ENCODE assay signal across 25 cellular contexts in the genomic region with DNA sequence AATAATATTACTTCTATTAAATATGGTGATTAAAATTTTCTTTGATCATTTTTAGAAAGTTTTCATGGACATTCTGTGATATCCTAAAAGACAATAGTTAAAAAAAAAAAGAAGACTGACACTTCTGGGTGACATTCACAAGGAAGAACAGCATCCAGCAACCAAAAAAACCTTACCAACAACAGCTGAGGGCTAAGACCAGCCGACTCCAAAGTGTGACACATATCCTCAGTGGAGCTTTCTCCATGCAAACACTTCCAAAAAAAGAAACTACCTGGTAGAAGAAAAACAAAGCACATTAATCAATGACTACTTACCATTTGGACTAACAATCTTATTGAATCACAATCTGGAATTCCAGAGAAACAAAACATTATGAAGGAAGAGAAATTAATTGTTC.
"Had no signal": no experiment of that assay in that cellular context is flagged by ENCODE, and none has a peak within 500 bp of the region (broad histone marks: within the 10 kb centered on the region; RNA-seq: fewer than 3 reads in every experiment).

No MANE protein-coding gene starts in this region.

- DNase-seq: activated CD4-positive, alpha-beta T cell treated with anti-CD3 and anti-CD28 coated beads, Interleukin-2, amount 10 ng/mL, durations not matched to agents 7 days and 5 days; activated CD4-positive, CD25-positive, alpha-beta regulatory T cell treated with anti-CD3 and anti-CD28 coated beads, Interleukin-2, amount 50 U/mL, for 72 hours; activated T-cell treated with anti-CD3 and anti-CD28 coated beads, Interleukin-2, amount 50 U/mL, for 1 hour; adrenal gland; effector CD4-positive, alpha-beta T cell; esophagus squamous epithelium; gastrocnemius medialis; hippocampal formation; left ventricle myocardium inferior; midbrain; nephron progenitor cell; stimulated activated CD4-positive, alpha-beta T cell treated with anti-CD3 and anti-CD28 coated beads, Interleukin-2, amount 100 ng/mL, for 48 hours; stimulated activated CD8-positive, alpha-beta memory T cell treated with anti-CD3 and anti-CD28 coated beads, Interleukin-4, amount 100 ng/mL, for 48 hours; stimulated activated naive B cell treated with anti-CD40 and anti-IgM and Interleukin-4, amounts not matched to agents 10 μg/mL and 1 μg/mL and 100 μg/mL, for 72 hours; T-helper 1 cell; WERI-Rb-1 had no signal

- H3K4me3 Mint-ChIP-seq: activated CD4-positive, alpha-beta T cell treated with anti-CD3 and anti-CD28 coated beads, Interleukin-2, amount 10 ng/mL, durations not matched to agents 7 days and 5 days; activated T-helper 17 cell treated with anti-CD3 and anti-CD28 coated beads, Interleukin-2, amount 50 U/mL, for 72 hours; central memory CD8-positive, alpha-beta T cell; nephron progenitor cell; stimulated activated naive B cell treated with anti-CD40 and anti-IgM and Interleukin-4, amounts not matched to agents 10 μg/mL and 1 μg/mL and 100 μg/mL, for 72 hours; type B pancreatic cell had no signal

- H3K4me1 ChIP-seq: adrenal gland, ascending aorta, breast epithelium, esophagus squamous epithelium, gastrocnemius medialis, left ventricle myocardium inferior, vagina had no signal

- H3K27ac Mint-ChIP-seq: activated CD4-positive, alpha-beta T cell treated with anti-CD3 and anti-CD28 coated beads, Interleukin-2, amount 10 ng/mL, durations not matched to agents 7 days and 5 days; activated naive CD4-positive, alpha-beta T cell treated with anti-CD3 and anti-CD28 coated beads, Interleukin-2, amount 50 U/mL, for 72 hours; activated T-helper 17 cell treated with anti-CD3 and anti-CD28 coated beads, Interleukin-2, amount 50 U/mL, for 72 hours; nephron progenitor cell; stimulated activated naive B cell treated with anti-CD40 and anti-IgM and Interleukin-4, amounts not matched to agents 10 μg/mL and 1 μg/mL and 100 μg/mL, for 72 hours; type B pancreatic cell had no signal

- H3K27me3 Mint-ChIP-seq: activated CD4-positive, alpha-beta T cell treated with anti-CD3 and anti-CD28 coated beads, Interleukin-2, amount 10 ng/mL, durations not matched to agents 7 days and 5 days; activated T-helper 17 cell treated with anti-CD3 and anti-CD28 coated beads, Interleukin-2, amount 50 U/mL, for 72 hours; central memory CD8-positive, alpha-beta T cell; stimulated activated naive B cell treated with anti-CD40 and anti-IgM and Interleukin-4, amounts not matched to agents 10 μg/mL and 1 μg/mL and 100 μg/mL, for 72 hours; type B pancreatic cell had no signal

- H3K4me3 ChIP-seq: adrenal gland, ascending aorta, breast epithelium, esophagus squamous epithelium, gastrocnemius medialis, left ventricle myocardium inferior, thoracic aorta, vagina had no signal

- H3K9me3 ChIP-seq: adrenal gland, ascending aorta, breast epithelium, esophagus squamous epithelium, gastrocnemius medialis, thoracic aorta, vagina had no signal

- H3K27me3 ChIP-seq: adrenal gland, ascending aorta, breast epithelium, esophagus squamous epithelium, gastrocnemius medialis, vagina had no signal

- H3K27ac ChIP-seq: adrenal gland, ascending aorta, breast epithelium, esophagus squamous epithelium, gastrocnemius medialis, left ventricle myocardium inferior, thoracic aorta, vagina, WERI-Rb-1 had no signal

- H3K4me1 Mint-ChIP-seq: activated CD4-positive, alpha-beta T cell treated with anti-CD3 and anti-CD28 coated beads, Interleukin-2, amount 10 ng/mL, durations not matched to agents 7 days and 5 days; activated T-helper 17 cell treated with anti-CD3 and anti-CD28 coated beads, Interleukin-2, amount 50 U/mL, for 72 hours; nephron progenitor cell had no signal

- ATAC-seq: activated naive CD4-positive, alpha-beta T cell treated with anti-CD3 and anti-CD28 coated beads, Interleukin-2, amount 50 U/mL, for 72 hours; activated T-helper 17 cell treated with anti-CD3 and anti-CD28 coated beads, Interleukin-2, amount 50 U/mL, for 72 hours; gastrocnemius medialis; sciatic nerve; stimulated activated naive B cell treated with anti-CD40 and anti-IgM and Interleukin-4, amounts not matched to agents 10 μg/mL and 1 μg/mL and 100 μg/mL, for 72 hours had no signal

- H3K36me3 ChIP-seq: adrenal gland had no signal

- H3K9me3 Mint-ChIP-seq: activated CD4-positive, alpha-beta T cell treated with anti-CD3 and anti-CD28 coated beads, Interleukin-2, amount 10 ng/mL, durations not matched to agents 7 days and 5 days; activated naive CD4-positive, alpha-beta T cell treated with anti-CD3 and anti-CD28 coated beads, Interleukin-2, amount 50 U/mL, for 72 hours; activated T-helper 17 cell treated with anti-CD3 and anti-CD28 coated beads, Interleukin-2, amount 50 U/mL, for 72 hours; central memory CD8-positive, alpha-beta T cell; nephron progenitor cell; stimulated activated naive B cell treated with anti-CD40 and anti-IgM and Interleukin-4, amounts not matched to agents 10 μg/mL and 1 μg/mL and 100 μg/mL, for 72 hours; type B pancreatic cell had no signal
